In the genomic region with DNA sequence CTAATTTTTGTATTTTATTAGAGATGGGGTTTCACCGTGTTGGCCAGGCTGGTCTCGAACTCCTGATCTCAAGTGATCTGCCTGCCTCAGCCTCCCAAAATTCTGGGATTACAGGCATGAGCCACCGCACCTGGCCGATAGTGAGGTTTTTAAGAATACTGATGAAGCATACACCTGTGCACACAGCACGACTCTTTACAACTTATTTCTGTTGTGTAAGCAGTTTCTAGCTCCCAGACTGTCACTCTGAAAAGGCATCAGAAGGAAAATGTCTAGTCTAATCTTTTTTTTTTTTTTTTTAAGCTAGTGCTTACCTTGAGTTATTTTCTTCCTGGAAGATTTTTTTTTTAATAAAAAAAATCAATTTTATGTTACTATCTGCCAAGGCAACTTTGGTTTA, we compare ENCODE assay signal across 1 cellular context. TPM values are rescaled to one million over a fixed set of nuclear protein-coding genes. Genes with fewer than 3 reads are reported as not detected.
"Had no signal": no experiment of that assay in that cellular context is flagged by ENCODE, and none has a peak within 500 bp of the region (broad histone marks: within the 10 kb centered on the region; RNA-seq: fewer than 3 reads in every experiment).

No MANE protein-coding gene starts in this region.

RNA-seq across cellular contexts. Expression of gene DCLK1, which starts 29.3 kb away (rescaled TPM):
- total RNA-seq: HT-29 had no signal
